Comparison of ENCODE assay signal across 10 cellular contexts in the genomic region with DNA sequence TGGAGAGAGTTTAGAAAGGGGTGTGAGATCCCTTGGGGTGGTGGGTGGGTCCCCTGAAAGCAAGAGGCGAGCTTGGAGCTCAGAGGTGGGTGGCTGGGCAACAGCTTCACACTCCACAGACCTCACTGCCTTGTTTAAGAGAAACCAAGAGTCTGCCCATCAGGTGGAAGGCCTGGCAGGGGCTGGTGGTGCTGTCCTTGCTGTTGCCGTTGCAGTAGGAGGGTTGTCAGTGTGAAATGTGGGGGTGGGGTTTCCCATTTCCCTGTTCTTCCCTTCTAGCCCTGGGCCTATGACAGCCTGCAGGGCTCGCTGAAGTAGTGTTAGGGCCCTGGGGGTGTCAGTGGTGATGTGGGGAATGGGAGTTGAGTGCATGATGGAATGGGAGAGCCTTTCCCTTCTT.
A peak's percentile ranks its signal among the peaks of the same experiment; 100 is the strongest.
DNase-seq lines count a peak whose midpoint lies in the region; ATAC-seq and TF ChIP-seq lines count a peak whose summit lies in the region.
"Had no signal": no experiment of that assay in that cellular context is flagged by ENCODE, and none has a peak within 500 bp of the region (broad histone marks: within the 10 kb centered on the region; RNA-seq: fewer than 3 reads in every experiment).

No MANE protein-coding gene starts in this region.

- peak overlapping the region; percentile 87 for H3K27ac Mint-ChIP-seq in dendritic cell treated with granulocyte-macrophage colony-stimulating factor and Interleukin-4, amounts not matched to agents 40 ng/mL and 50 ng/mL, for 4 days
- H3K27ac Mint-ChIP-seq in nephron progenitor cell = peak overlapping the region; percentile 69

- H3K27ac ChIP-seq in HUES6 (ENCODE audit: low read depth, low read length) = no peak overlapping the region

- H3K27me3 Mint-ChIP-seq in dendritic cell treated with granulocyte-macrophage colony-stimulating factor and Interleukin-4, amounts not matched to agents 40 ng/mL and 50 ng/mL, for 4 days = no peaks in the 10 kb centered on the region
- no peaks in the 10 kb centered on the region for H3K27me3 Mint-ChIP-seq in nephron progenitor cell (ENCODE audit: low read depth, poor library complexity)

- H3K4me1 ChIP-seq in HUES6 (ENCODE audit: control insufficient read depth, insufficient read depth, low read length) = peaks cover 47% of the 10 kb centered on the region

- in situ Hi-C loops in GM13977 (cut with MboI; ENCODE audit: low pct_unique_long_range_greater_than_20kb, low sequenced_read_pairs, unreplicated experiment) = loop anchor here (10.0 kb wide), 1 partner anchor 49 kb away; no protein-coding TSS in a partner anchor

- no peak for DNase-seq in AG10803 (ENCODE audit: low read depth)
- DNase-seq in nephron progenitor cell = no peak
- DNase-seq in GM13977 (ENCODE audit: low spot score) = no peak
- DNase-seq in GM10266 (ENCODE audit: extremely low spot score) = no peak
- no peak for DNase-seq in NCI-H187 treated with DMSO at 0.1 percent for 48 hours (lab: John Stamatoyannopoulos, UW)
- DNase-seq: DMS153, NCI-H1092 treated with DMSO at 0.1 percent for 48 hours had no signal

- H3K9me3 Mint-ChIP-seq in dendritic cell treated with granulocyte-macrophage colony-stimulating factor and Interleukin-4, amounts not matched to agents 40 ng/mL and 50 ng/mL, for 4 days = no peaks in the 10 kb centered on the region
- H3K9me3 Mint-ChIP-seq in nephron progenitor cell = no peaks in the 10 kb centered on the region

- peak overlapping the region; percentile 2 for H3K9ac ChIP-seq in HUES6 (ENCODE audit: low read length)

- H3K27me3 ChIP-seq in HUES6 (ENCODE audit: control insufficient read depth, insufficient read depth, low read length) = no peaks in the 10 kb centered on the region

- peak overlapping the region; percentile 90 for H3K4me3 Mint-ChIP-seq in dendritic cell treated with granulocyte-macrophage colony-stimulating factor and Interleukin-4, amounts not matched to agents 40 ng/mL and 50 ng/mL, for 4 days
- no peak overlapping the region for H3K4me3 Mint-ChIP-seq in nephron progenitor cell

- intact Hi-C loops in dendritic cell treated with granulocyte-macrophage colony-stimulating factor and Interleukin-4, amounts not matched to agents 40 ng/mL and 50 ng/mL, for 4 days (cut with micrococcal nuclease) = no loop called here

- H3K4me3 ChIP-seq in AG10803 (ENCODE audit: low read length) = peak overlapping the region; percentile 96
- H3K4me3 ChIP-seq in HUES6 (ENCODE audit: low read depth, low read length) = no peak overlapping the region

- ATAC-seq in GM18520 (IDR thresholded peaks at IDR 0.05; ENCODE audit: unreplicated experiment) = no peak

- TF ChIP-seq CTCF in AG10803 (conservative IDR thresholded peaks at IDR 0.05; ENCODE audit: low read length) (no peak), nephron progenitor cell (IDR thresholded peaks at IDR 0.05) (no peak), GM13977 (IDR thresholded peaks at IDR 0.05; ENCODE audit: extremely low read depth, insufficient read depth, missing control alignments) (no peak), GM10266 (IDR thresholded peaks at IDR 0.05; ENCODE audit: control insufficient read depth, insufficient read depth, low read depth, missing control alignments) (no peak)

- H3K9me3 ChIP-seq in HUES6 (ENCODE audit: control insufficient read depth, insufficient read depth, low read depth, low read length) = no peaks in the 10 kb centered on the region

- peaks cover 91% of the 10 kb centered on the region for H3K36me3 Mint-ChIP-seq in dendritic cell treated with granulocyte-macrophage colony-stimulating factor and Interleukin-4, amounts not matched to agents 40 ng/mL and 50 ng/mL, for 4 days (ENCODE audit: low read depth)
- peaks cover 14% of the 10 kb centered on the region for H3K36me3 Mint-ChIP-seq in nephron progenitor cell (ENCODE audit: low read depth)

- H3K4me1 Mint-ChIP-seq in dendritic cell treated with granulocyte-macrophage colony-stimulating factor and Interleukin-4, amounts not matched to agents 40 ng/mL and 50 ng/mL, for 4 days (ENCODE audit: low read depth) = peaks cover 64% of the 10 kb centered on the region
- H3K4me1 Mint-ChIP-seq in nephron progenitor cell = peaks cover 57% of the 10 kb centered on the region

- peaks cover 25% of the 10 kb centered on the region for H3K36me3 ChIP-seq in HUES6 (ENCODE audit: control insufficient read depth, insufficient read depth, low read length)
